In the genomic region with DNA sequence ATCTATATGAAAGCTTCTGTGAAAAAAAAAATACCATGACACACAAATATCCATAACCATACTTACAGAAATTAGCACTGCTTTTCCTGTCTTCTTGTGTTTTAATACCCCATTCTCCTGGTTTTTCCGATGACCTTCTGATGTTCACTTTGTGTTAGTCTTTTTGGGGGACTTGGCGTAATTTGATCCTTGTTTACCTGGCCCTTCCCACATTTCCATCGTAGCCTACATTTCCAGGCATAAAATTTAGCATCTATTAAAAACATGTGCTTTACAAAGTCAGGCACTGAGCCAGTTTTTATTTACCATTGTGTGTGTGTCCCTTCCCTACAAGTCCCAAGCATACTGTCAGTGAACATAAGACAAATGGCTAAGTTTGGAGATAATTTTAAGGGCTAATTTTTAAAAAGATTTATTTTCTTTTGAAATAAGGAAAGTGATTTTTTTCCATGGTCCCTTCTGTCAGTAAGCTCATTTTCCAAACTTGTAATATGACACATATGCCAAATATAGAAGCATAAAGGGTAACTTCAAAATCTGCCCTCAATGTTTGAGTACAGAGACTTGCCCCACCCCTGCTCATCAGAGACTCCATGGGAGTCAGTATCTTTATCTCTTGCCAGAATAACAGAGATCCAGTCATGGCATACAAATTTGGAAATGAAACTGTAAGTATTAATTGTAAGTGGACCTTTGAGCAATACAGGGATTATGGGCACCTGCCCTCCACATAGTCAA, we compare ENCODE assay signal across 29 cellular contexts. TPM values are rescaled to one million over a fixed set of nuclear protein-coding genes. Genes with fewer than 3 reads are reported as not detected.
DNase-seq lines count a peak whose midpoint lies in the region; ATAC-seq, FAIRE-seq and TF ChIP-seq lines count a peak whose summit lies in the region.
"Had no signal": no experiment of that assay in that cellular context is flagged by ENCODE, and none has a peak within 500 bp of the region (broad histone marks: within the 10 kb centered on the region; RNA-seq: fewer than 3 reads in every experiment).

No MANE protein-coding gene starts in this region.

- no peak overlapping the region for H2AFZ ChIP-seq in astrocyte (ENCODE audit: low read depth, low read length)

- H3K27me3 Mint-ChIP-seq in astrocyte (ENCODE audit: low read depth, unreplicated experiment) = no peaks in the 10 kb centered on the region
- H3K27me3 Mint-ChIP-seq: activated T-cell treated with anti-CD3 and anti-CD28 coated beads, Interleukin-2, amount 50 U/mL, for 24 hours; CD4-positive, CD25-positive, alpha-beta regulatory T cell; effector memory CD8-positive, alpha-beta T cell; progenitor cell of endocrine pancreas; T-helper 17 cell had no signal

- no peak overlapping the region for H3K4me3 ChIP-seq in astrocyte (ENCODE audit: insufficient read depth, low read depth, low read length)
- H3K4me3 ChIP-seq: adrenal gland, breast epithelium, colonic mucosa, lung, SJSA1, upper lobe of left lung had no signal

- H3K9me3 Mint-ChIP-seq in astrocyte (ENCODE audit: unreplicated experiment) = no peaks in the 10 kb centered on the region
- H3K9me3 Mint-ChIP-seq: activated T-cell treated with anti-CD3 and anti-CD28 coated beads, Interleukin-2, amount 50 U/mL, for 24 hours had no signal

- peaks cover 15% of the 10 kb centered on the region for H3K4me1 ChIP-seq in astrocyte (ENCODE audit: insufficient read depth, low read length)
- H3K4me1 ChIP-seq: breast epithelium had no signal

- H3K9me3 ChIP-seq in astrocyte (ENCODE audit: insufficient read depth, low read depth, low read length) = no peaks in the 10 kb centered on the region
- H3K9me3 ChIP-seq: adrenal gland, breast epithelium, colonic mucosa, neutrophil, SJSA1, upper lobe of left lung had no signal

- no peak for ATAC-seq in HG02852 (IDR thresholded peaks at IDR 0.05; ENCODE audit: unreplicated experiment)
- ATAC-seq in GM18519 (IDR thresholded peaks at IDR 0.05; ENCODE audit: low FRiP score, unreplicated experiment) = no peak
- ATAC-seq: effector memory CD8-positive, alpha-beta T cell; T-helper 17 cell had no signal

- DNase-seq in GM19239 (ENCODE audit: insufficient read length, low spot score) = no peak
- DNase-seq in LHCN-M2 (ENCODE audit: low read depth) = peak; percentile 23
- no peak for DNase-seq in astrocyte (ENCODE audit: low read depth)
- peak; percentile 72 for DNase-seq in myocyte (ENCODE audit: low read depth)
- DNase-seq in G401 (ENCODE audit: low spot score) = no peak
- DNase-seq in midbrain (lab: John Stamatoyannopoulos, UW) = no peak
- DNase-seq: activated naive CD4-positive, alpha-beta T cell; activated T-cell treated with anti-CD3 and anti-CD28 coated beads, Interleukin-2, amount 50 U/mL, for 24 hours; adrenal gland; CD4-positive, CD25-positive, alpha-beta regulatory T cell; colonic mucosa; DMS153; effector memory CD8-positive, alpha-beta T cell; Kasumi-1; NCI-H1092 treated with DMSO at 0.1 percent for 48 hours; NCI-H2029 treated with DMSO at 0.1 percent for 48 hours; NCI-H510A treated with DMSO at 0.1 percent for 48 hours; stimulated activated CD8-positive, alpha-beta memory T cell treated with anti-CD3 and anti-CD28 coated beads, Interleukin-4, amount 100 ng/mL, for 48 hours; T-helper 17 cell; upper lobe of left lung had no signal

- no peak overlapping the region for H3K4me2 ChIP-seq in astrocyte (ENCODE audit: low read length)

- peak; percentile 37 for FAIRE-seq in GM19239 (lab: Jason Lieb, UNC)
- peak; percentile 34 for FAIRE-seq in astrocyte (lab: Jason Lieb, UNC)
- FAIRE-seq: G401.6, keratinocyte had no signal

- no peaks in the 10 kb centered on the region for H3K27me3 ChIP-seq in astrocyte (ENCODE audit: insufficient read depth, low read length)
- H3K27me3 ChIP-seq: adrenal gland, breast epithelium, colonic mucosa, neutrophil, SJSA1, upper lobe of left lung had no signal

- no peak overlapping the region for H3K4me3 Mint-ChIP-seq in astrocyte (ENCODE audit: unreplicated experiment)
- H3K4me3 Mint-ChIP-seq: activated T-cell treated with anti-CD3 and anti-CD28 coated beads, Interleukin-2, amount 50 U/mL, for 24 hours; CD4-positive, CD25-positive, alpha-beta regulatory T cell; effector memory CD8-positive, alpha-beta T cell; T-helper 17 cell had no signal

- peaks cover 3% of the 10 kb centered on the region for H4K20me1 ChIP-seq in astrocyte (ENCODE audit: insufficient read depth, low read length)

- peaks cover 10% of the 10 kb centered on the region for H3K4me1 Mint-ChIP-seq in astrocyte (ENCODE audit: low read depth, unreplicated experiment)

- H3K27ac ChIP-seq in astrocyte (ENCODE audit: low read depth, low read length) = no peak overlapping the region
- H3K27ac ChIP-seq: adrenal gland, colonic mucosa, neutrophil, SJSA1, upper lobe of left lung had no signal

- H3K79me2 ChIP-seq in astrocyte (ENCODE audit: insufficient read depth, low read length) = peaks cover 62% of the 10 kb centered on the region

- H3K36me3 ChIP-seq in astrocyte (ENCODE audit: insufficient read depth, low read length) = no peaks in the 10 kb centered on the region
- H3K36me3 ChIP-seq: adrenal gland, breast epithelium, colonic mucosa, neutrophil, SJSA1, upper lobe of left lung had no signal

- no peak overlapping the region for H3K27ac Mint-ChIP-seq in astrocyte (ENCODE audit: unreplicated experiment)
- H3K27ac Mint-ChIP-seq: activated T-cell treated with anti-CD3 and anti-CD28 coated beads, Interleukin-2, amount 50 U/mL, for 24 hours; effector memory CD8-positive, alpha-beta T cell; progenitor cell of endocrine pancreas; T-helper 17 cell had no signal

- no peak for TF ChIP-seq CTCF in astrocyte (IDR thresholded peaks at IDR 0.05; ENCODE audit: insufficient read depth, low read depth, low read length)

- no peaks in the 10 kb centered on the region for H3K36me3 Mint-ChIP-seq in astrocyte (ENCODE audit: low read depth, unreplicated experiment)

- in situ Hi-C loops in G401 (cut with HindIII; ENCODE audit: low sequenced_read_pairs) = no loop called here

- H3K9ac ChIP-seq in astrocyte (ENCODE audit: low read length) = no peak overlapping the region

RNA-seq across cellular contexts. Expression of gene SESTD1, which starts 27.3 kb away (rescaled TPM):
- total RNA-seq in LHCN-M2 (2014; rRNA removed) (5.5 and 8.8 TPM in 2 replicates), astrocyte (19.4 and 21.9 TPM in 2 replicates), myocyte (5.4 and 6.2 TPM in 2 replicates)
- polyA plus RNA-seq in LHCN-M2 (2012) = 12.9 TPM
- 13.1 TPM for polyA plus RNA-seq in myocyte (2012)
- total RNA-seq in G401 (2014; rRNA removed; shearing (Covaris generic)) = 1.9 and 3.9 TPM in 2 replicates

Comparison
In these comparisons a context has a peak if more than half of its experiments do, and no peak if none do; other contexts are left out.
1. DNase-seq: peak in LHCN-M2 (single experiment) and myocyte (single experiment); none in GM19239 (single experiment), astrocyte (single experiment), G401 (single experiment) and midbrain (single experiment).